Comparison of ENCODE assay signal across 1 cellular context in the genomic region with DNA sequence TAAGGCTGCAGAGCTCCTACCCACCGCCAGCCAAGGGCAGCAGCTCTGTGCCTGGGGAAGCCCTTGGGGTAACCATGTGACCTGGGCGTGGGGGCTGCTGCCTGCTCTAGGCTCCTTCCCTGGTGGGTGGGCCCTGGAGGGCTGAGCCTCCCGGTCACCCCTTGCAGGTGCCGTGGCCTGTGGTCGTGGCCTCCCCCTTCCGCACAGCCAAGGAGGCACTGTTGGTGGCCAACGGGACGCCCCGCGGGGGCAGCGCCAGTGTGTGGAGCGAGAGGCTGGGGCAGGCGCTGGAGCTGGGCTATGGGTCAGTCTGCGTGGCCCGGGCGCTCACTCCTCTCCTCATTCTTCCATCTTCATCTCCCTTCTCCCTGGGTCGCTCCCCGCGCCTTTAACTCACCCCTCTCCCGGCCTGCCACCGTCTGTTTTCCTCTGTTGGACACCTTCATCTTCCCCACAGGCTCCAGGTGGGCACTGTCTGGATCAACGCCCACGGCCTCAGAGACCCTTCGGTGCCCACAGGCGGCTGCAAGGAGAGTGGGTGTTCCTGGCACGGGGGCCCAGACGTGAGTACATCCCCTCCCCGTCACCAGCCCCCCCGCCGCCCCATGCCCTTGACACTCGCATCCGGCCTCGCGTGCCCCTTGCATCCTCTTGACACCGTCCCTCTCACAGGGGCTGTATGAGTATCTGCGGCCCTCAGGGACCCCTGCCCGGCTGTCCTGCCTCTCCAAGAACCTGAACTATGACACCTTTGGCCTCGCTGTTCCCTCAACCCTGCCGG.
TF ChIP-seq lines count a peak whose summit lies in the region.

No MANE protein-coding gene starts in this region.

TF ChIP-seq in IMR-90, 13 proteins besides CTCF, POLR2A, EP300 and RAD21:
- TF ChIP-seq MXI1 (IDR thresholded peaks at IDR 0.05; ENCODE audit: borderline replicate concordance, low read depth, low read length) (no peak), RCOR1 (IDR thresholded peaks at IDR 0.05; ENCODE audit: insufficient replicate concordance, low read length) (no peak), FOS (IDR thresholded peaks at IDR 0.05; ENCODE audit: low read depth, low read length) (no peak), BHLHE40 (IDR thresholded peaks at IDR 0.05; ENCODE audit: low read depth, low read length) (no peak), SMC3 (IDR thresholded peaks at IDR 0.05; ENCODE audit: low read depth, low read length) (no peak), NFE2L2 (IDR thresholded peaks at IDR 0.05; ENCODE audit: low read depth, low read length) (no peak), MAFK (IDR thresholded peaks at IDR 0.05; ENCODE audit: low read depth, low read length) (no peak), MAZ (IDR thresholded peaks at IDR 0.05; ENCODE audit: borderline replicate concordance, low read depth, low read length) (no peak), CEBPB (IDR thresholded peaks at IDR 0.05; ENCODE audit: low read depth, low read length) (no peak), RFX5 (IDR thresholded peaks at IDR 0.05; ENCODE audit: low read depth, low read length) (no peak), USF2 (IDR thresholded peaks at IDR 0.05; ENCODE audit: low read depth, low read length) (no peak), CHD1 (IDR thresholded peaks at IDR 0.05; ENCODE audit: low read depth, low read length) (no peak)
- TF ChIP-seq, protein P1, sequence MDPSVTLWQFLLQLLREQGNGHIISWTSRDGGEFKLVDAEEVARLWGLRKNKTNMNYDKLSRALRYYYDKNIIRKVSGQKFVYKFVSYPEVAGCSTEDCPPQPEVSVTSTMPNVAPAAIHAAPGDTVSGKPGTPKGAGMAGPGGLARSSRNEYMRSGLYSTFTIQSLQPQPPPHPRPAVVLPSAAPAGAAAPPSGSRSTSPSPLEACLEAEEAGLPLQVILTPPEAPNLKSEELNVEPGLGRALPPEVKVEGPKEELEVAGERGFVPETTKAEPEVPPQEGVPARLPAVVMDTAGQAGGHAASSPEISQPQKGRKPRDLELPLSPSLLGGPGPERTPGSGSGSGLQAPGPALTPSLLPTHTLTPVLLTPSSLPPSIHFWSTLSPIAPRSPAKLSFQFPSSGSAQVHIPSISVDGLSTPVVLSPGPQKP (IDR thresholded peaks at IDR 0.05; ENCODE audit: borderline replicate concordance, low read depth, low read length) = no peak
